14 cellular contexts compared by ENCODE assay signal in genomic region chr11:31871310-31872073, GRCh38.
DNase-seq lines count a peak whose midpoint lies in the region; ATAC-seq and TF ChIP-seq lines count a peak whose summit lies in the region.
"Had no signal": no experiment of that assay in that cellular context is flagged by ENCODE, and none has a peak within 500 bp of the region (broad histone marks: within the 10 kb centered on the region; RNA-seq: fewer than 3 reads in every experiment).

No MANE protein-coding gene starts in this region.

- H3K4me1 ChIP-seq in H9 (ENCODE audit: insufficient read depth, low read length) (peaks cover 5% of the 10 kb centered on the region; the same call in 1 of the 2 replicates), OCI-LY3 (ENCODE audit: low read length) (no peaks in the 10 kb centered on the region), gastroesophageal sphincter (peaks cover 0 to 9% (median 0%) of the 10 kb centered on the region in 3 donors), neuron (ENCODE audit: insufficient read depth, low read length) (peaks cover 30% of the 10 kb centered on the region), right atrium auricular region (no peaks in the 10 kb centered on the region)
- H3K4me1 ChIP-seq: thyroid gland had no signal

- H3K23me2 ChIP-seq in H9 (ENCODE audit: insufficient read length, low read depth, low read length, poor library complexity, severe bottlenecking): no peaks in the 10 kb centered on the region

- H3K4me2 ChIP-seq in H9 (ENCODE audit: insufficient read depth, insufficient read length, low read length) (peak overlapping the region; percentile 38), OCI-LY3 (ENCODE audit: low read length) (no peak overlapping the region)

- no peak for TF ChIP-seq POLR2A in gastroesophageal sphincter (IDR thresholded peaks at IDR 0.05)

- H3K4me1 Mint-ChIP-seq in H9: peaks cover 47 to 49% of the 10 kb centered on the region in 2 experiments
- H3K4me1 Mint-ChIP-seq: stimulated activated memory B cell treated with anti-CD40 and anti-IgM and Interleukin-4, amounts not matched to agents 10 μg/mL and 1 μg/mL and 100 μg/mL, for 72 hours; T-cell had no signal

- no peaks in the 10 kb centered on the region; a peak in 1 of 5 replicates for H3K9me3 Mint-ChIP-seq in H9
- H3K9me3 Mint-ChIP-seq: nephron progenitor cell; stimulated activated memory B cell treated with anti-CD40 and anti-IgM and Interleukin-4, amounts not matched to agents 10 μg/mL and 1 μg/mL and 100 μg/mL, for 72 hours had no signal

- no peak overlapping the region for H4K8ac ChIP-seq in H9 (replicated peaks; ENCODE audit: insufficient read length, low read depth, low read length)

- H2BK12ac ChIP-seq in H9 (ENCODE audit: insufficient read length, low read depth, low read length): no peak overlapping the region

- ATAC-seq in gastroesophageal sphincter: peak; percentile 13
- no peak for ATAC-seq in HG02885 (IDR thresholded peaks at IDR 0.05; ENCODE audit: poor library complexity, unreplicated experiment)
- ATAC-seq: stimulated activated memory B cell treated with anti-CD40 and anti-IgM and Interleukin-4, amounts not matched to agents 10 μg/mL and 1 μg/mL and 100 μg/mL, for 72 hours had no signal

- no peak overlapping the region for H2BK120ac ChIP-seq in H9 (ENCODE audit: low read depth, low read length, poor library complexity, severe bottlenecking)

- H2BK5ac ChIP-seq in H9 (ENCODE audit: insufficient read length, low read length): no peak overlapping the region

- peak overlapping the region; percentile 41 to 51; a peak in 3 of 5 replicates for H3K4me3 Mint-ChIP-seq in H9
- H3K4me3 Mint-ChIP-seq: stimulated activated memory B cell treated with anti-CD40 and anti-IgM and Interleukin-4, amounts not matched to agents 10 μg/mL and 1 μg/mL and 100 μg/mL, for 72 hours; T-cell had no signal

- no peaks in the 10 kb centered on the region for H3K79me1 ChIP-seq in H9 (ENCODE audit: insufficient read depth, low read depth, low read length, poor library complexity, severe bottlenecking)

- H3K9ac ChIP-seq in H9 (ENCODE audit: extremely low read depth, insufficient read length, low read length): no peak overlapping the region
- no peak overlapping the region for H3K9ac ChIP-seq in OCI-LY3 (ENCODE audit: low read length)

- no peak overlapping the region for H3K4ac ChIP-seq in H9 (ENCODE audit: low read depth, low read length)

- H3K36me3 Mint-ChIP-seq in H9 (ENCODE audit: insufficient read depth in 1 of 3, low read depth in 3 of 3): no peaks in the 10 kb centered on the region
- H3K36me3 Mint-ChIP-seq: stimulated activated memory B cell treated with anti-CD40 and anti-IgM and Interleukin-4, amounts not matched to agents 10 μg/mL and 1 μg/mL and 100 μg/mL, for 72 hours; T-cell had no signal

- H3K14ac ChIP-seq in H9 (ENCODE audit: insufficient read depth, low read length): no peak overlapping the region

- H2AK5ac ChIP-seq in H9 (ENCODE audit: insufficient read length, low read length): no peak overlapping the region

- no peak overlapping the region for H2BK20ac ChIP-seq in H9 (ENCODE audit: low read depth, low read length, poor library complexity, severe bottlenecking)

- H2BK15ac ChIP-seq in H9 (ENCODE audit: low read depth, low read length): no peak overlapping the region

- DNase-seq in H9 (no peak), NCI-H226 (no peak), right atrium auricular region (ENCODE audit: low spot score) (no peak)
- DNase-seq in stimulated activated CD8-positive, alpha-beta memory T cell treated with anti-CD3 and anti-CD28 coated beads, Interleukin-4, amount 100 ng/mL, for 48 hours: no peak
- DNase-seq: activated gamma-delta T cell treated with Interleukin-2 at 50 U/mL for 16 hours had no signal

- no peak overlapping the region for H3K23ac ChIP-seq in H9 (ENCODE audit: insufficient read length, low read depth, low read length)

- no CpG with 5 or more reads among the region's 10 CpGs for WGBS in H9 (ENCODE audit: extremely low coverage, insufficient read length, low lambda C conversion rate)
- WGBS in gastroesophageal sphincter (ENCODE audit: low coverage in 1 of 2), 2 donors: 56 to 60% methylated on average over 1 to 4 of the region's 10 CpGs

- H4K20me1 ChIP-seq in H9 (ENCODE audit: control insufficient read depth, insufficient read depth, insufficient read length): no peaks in the 10 kb centered on the region
- H4K20me1 ChIP-seq in OCI-LY3 (ENCODE audit: insufficient read depth, low read length): no peaks in the 10 kb centered on the region

- no peak overlapping the region for H4K5ac ChIP-seq in H9 (ENCODE audit: insufficient read length, low read depth, low read length)

- no peak overlapping the region for H3K56ac ChIP-seq in H9 (ENCODE audit: insufficient read length, low read depth, low read length)

- H3T11ph ChIP-seq in H9 (ENCODE audit: low read length): no peak overlapping the region

- H2AFZ ChIP-seq in H9 (ENCODE audit: low read length) (no peak overlapping the region), OCI-LY3 (ENCODE audit: low read depth, low read length) (peak overlapping the region; percentile 41), neuron (ENCODE audit: low read depth, low read length) (peak overlapping the region; percentile 6)

- no peak for TF ChIP-seq EP300 in gastroesophageal sphincter (IDR thresholded peaks at IDR 0.05)

- no peak overlapping the region for H3K18ac ChIP-seq in H9 (ENCODE audit: insufficient read length, low read depth, low read length)

- H3K36me3 ChIP-seq in OCI-LY3 (replicated peaks; ENCODE audit: low read depth, low read length) (no peaks in the 10 kb centered on the region), gastroesophageal sphincter (no peaks in the 10 kb centered on the region), neuron (ENCODE audit: insufficient read depth, low read length) (no peaks in the 10 kb centered on the region), right atrium auricular region (no peaks in the 10 kb centered on the region)
- H3K36me3 ChIP-seq: thyroid gland had no signal

- H3K79me2 ChIP-seq in H9 (ENCODE audit: insufficient read depth, low read length) (no peaks in the 10 kb centered on the region), OCI-LY3 (ENCODE audit: low read length) (no peaks in the 10 kb centered on the region)

- TF ChIP-seq CTCF in H9 (conservative IDR thresholded peaks at IDR 0.05): no peak
- TF ChIP-seq CTCF in OCI-LY3 (IDR thresholded peaks at IDR 0.05; ENCODE audit: low read depth, low read length): no peak
- TF ChIP-seq CTCF in gastroesophageal sphincter (IDR thresholded peaks at IDR 0.05): no peak
- no peak for TF ChIP-seq CTCF in right atrium auricular region (IDR thresholded peaks at IDR 0.05)

- no peak overlapping the region for H3K27ac Mint-ChIP-seq in H9
- H3K27ac Mint-ChIP-seq: nephron progenitor cell; stimulated activated memory B cell treated with anti-CD40 and anti-IgM and Interleukin-4, amounts not matched to agents 10 μg/mL and 1 μg/mL and 100 μg/mL, for 72 hours; T-cell had no signal

- H3K4me3 ChIP-seq in OCI-LY3 (ENCODE audit: low read length) (no peak overlapping the region), gastroesophageal sphincter (no peak overlapping the region), neuron (ENCODE audit: low read length) (no peak overlapping the region), right atrium auricular region (no peak overlapping the region)
- H3K4me3 ChIP-seq: dorsolateral prefrontal cortex, thyroid gland had no signal

- no peak overlapping the region for H4K91ac ChIP-seq in H9 (ENCODE audit: insufficient read length, low read depth, low read length)

- no peaks in the 10 kb centered on the region for H3K9me3 ChIP-seq in H9 (ENCODE audit: control insufficient read depth, low read depth, low read length)
- no peaks in the 10 kb centered on the region for H3K9me3 ChIP-seq in OCI-LY3 (ENCODE audit: insufficient read depth, low read length)
- peaks cover 0 to 9% (median 0%) of the 10 kb centered on the region in 3 donors for H3K9me3 ChIP-seq in gastroesophageal sphincter
- H3K9me3 ChIP-seq in neuron (ENCODE audit: low read length): no peaks in the 10 kb centered on the region
- H3K9me3 ChIP-seq in right atrium auricular region: no peaks in the 10 kb centered on the region
- H3K9me3 ChIP-seq: thyroid gland had no signal

- H3K27ac ChIP-seq in H9 (ENCODE audit: insufficient read length, low read depth, low read length) (no peak overlapping the region), OCI-LY3 (ENCODE audit: low read length) (no peak overlapping the region), gastroesophageal sphincter (no peak overlapping the region), right atrium auricular region (no peak overlapping the region)
- H3K27ac ChIP-seq: dorsolateral prefrontal cortex, thyroid gland had no signal

- H3K27me3 Mint-ChIP-seq in H9 (ENCODE audit: low read depth): peaks cover 59% of the 10 kb centered on the region

- H3K27me3 ChIP-seq in H9 (ENCODE audit: insufficient read depth, low read length) (no peaks in the 10 kb centered on the region), OCI-LY3 (ENCODE audit: low read depth, low read length) (peaks cover 3% of the 10 kb centered on the region; the same call in 1 of the 2 replicates), gastroesophageal sphincter (peaks cover 34% of the 10 kb centered on the region), neuron (ENCODE audit: insufficient read depth, low read length) (no peaks in the 10 kb centered on the region), right atrium auricular region (no peaks in the 10 kb centered on the region)
- H3K27me3 ChIP-seq: thyroid gland had no signal
